Comparison of ENCODE assay signal across 1 cellular context in genomic region chr7:88344956-88345832, GRCh38.
A peak's percentile ranks its signal among the peaks of the same experiment; 100 is the strongest.
TF ChIP-seq lines count a peak whose summit lies in the region.

No MANE protein-coding gene starts in this region.

TF ChIP-seq in K562, 482 proteins besides CTCF, POLR2A, EP300 and RAD21:
- TF ChIP-seq ZNF318 (IDR thresholded peaks at IDR 0.05; ENCODE audit: borderline replicate concordance in 1 of 2, low read depth in 1 of 2) (no peak), NCOA6 (IDR thresholded peaks at IDR 0.05) (no peak), MTA2 (IDR thresholded peaks at IDR 0.05; ENCODE audit: low read depth) (no peak), THRB (CRISPR knock-in tag; conservative IDR thresholded peaks at IDR 0.05) (no peak), CEBPG (CRISPR knock-in tag; IDR thresholded peaks at IDR 0.05) (no peak), CEBPG (tag; conservative IDR thresholded peaks at IDR 0.05 in 1 of 2, IDR thresholded peaks at IDR 0.05 in 1 of 2) (no peak), CTCFL (IDR thresholded peaks at IDR 0.05; ENCODE audit: borderline replicate concordance, insufficient read depth, low read depth, low read length, poor library complexity, severe bottlenecking) (peak; percentile 52), GABPA (tag; conservative IDR thresholded peaks at IDR 0.05; ENCODE audit: low read depth) (no peak), SMARCA5 (IDR thresholded peaks at IDR 0.05) (no peak)
TF ChIP-seq in K562: peak in this region for 1.
